In the genomic region with DNA sequence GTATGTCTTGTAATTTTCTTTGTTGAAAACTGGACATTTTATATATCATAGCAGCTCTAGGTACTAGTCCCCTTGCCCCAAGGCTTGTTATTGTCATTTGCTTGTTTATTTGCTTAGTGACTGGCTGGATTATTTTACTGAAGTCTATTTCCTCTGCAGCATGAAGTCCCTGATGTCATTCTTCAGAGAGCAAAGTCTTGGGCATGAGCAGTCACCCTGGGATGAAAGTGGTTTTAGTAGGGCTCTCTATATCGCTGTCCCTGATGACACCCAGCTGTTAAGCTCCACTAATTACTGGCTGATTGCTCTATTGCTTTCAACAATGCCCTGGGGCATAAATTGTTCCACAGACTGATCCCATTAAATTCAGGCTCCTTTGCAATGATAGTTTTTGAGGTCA, we compare ENCODE assay signal across 1 cellular context.
A peak's percentile ranks its signal among the peaks of the same experiment; 100 is the strongest.
TF ChIP-seq lines count a peak whose summit lies in the region.

No MANE protein-coding gene starts in this region.

TF ChIP-seq in HEK293, 187 proteins besides CTCF, POLR2A, EP300 and RAD21 (continued from another document):
- TF ChIP-seq, protein P1, sequence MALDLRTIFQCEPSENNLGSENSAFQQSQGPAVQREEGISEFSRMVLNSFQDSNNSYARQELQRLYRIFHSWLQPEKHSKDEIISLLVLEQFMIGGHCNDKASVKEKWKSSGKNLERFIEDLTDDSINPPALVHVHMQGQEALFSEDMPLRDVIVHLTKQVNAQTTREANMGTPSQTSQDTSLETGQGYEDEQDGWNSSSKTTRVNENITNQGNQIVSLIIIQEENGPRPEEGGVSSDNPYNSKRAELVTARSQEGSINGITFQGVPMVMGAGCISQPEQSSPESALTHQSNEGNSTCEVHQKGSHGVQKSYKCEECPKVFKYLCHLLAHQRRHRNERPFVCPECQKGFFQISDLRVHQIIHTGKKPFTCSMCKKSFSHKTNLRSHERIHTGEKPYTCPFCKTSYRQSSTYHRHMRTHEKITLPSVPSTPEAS (tag by site-specific recombination; IDR thresholded peaks at IDR 0.05), result no peak
- TF ChIP-seq MZF1 (tag by site-specific recombination; IDR thresholded peaks at IDR 0.05; ENCODE audit: borderline replicate concordance) (no peak), ZNF555 (tag by site-specific recombination; conservative IDR thresholded peaks at IDR 0.05) (no peak), ZNF184 (tag by site-specific recombination; IDR thresholded peaks at IDR 0.05) (no peak), ZNF600 (tag by site-specific recombination; IDR thresholded peaks at IDR 0.05) (no peak), ZNF664 (tag by site-specific recombination; IDR thresholded peaks at IDR 0.05) (no peak), MYNN (tag by site-specific recombination; IDR thresholded peaks at IDR 0.05; ENCODE audit: borderline replicate concordance) (no peak), ZNF10 (tag by site-specific recombination; IDR thresholded peaks at IDR 0.05) (no peak), ZBTB21 (tag by site-specific recombination; IDR thresholded peaks at IDR 0.05) (no peak), OVOL3 (tag by site-specific recombination; IDR thresholded peaks at IDR 0.05) (no peak), ZNF23 (tag by site-specific recombination; IDR thresholded peaks at IDR 0.05; ENCODE audit: borderline replicate concordance) (no peak), KLF8 (tag by site-specific recombination; IDR thresholded peaks at IDR 0.05) (no peak), ZNF843 (tag by site-specific recombination; IDR thresholded peaks at IDR 0.05) (no peak), ZNF121 (tag by site-specific recombination; IDR thresholded peaks at IDR 0.05) (no peak), OSR2 (tag by site-specific recombination; IDR thresholded peaks at IDR 0.05) (0 out of 2 replicates have a peak, but pooled peaks have one; percentile 34), SP7 (tag by site-specific recombination; IDR thresholded peaks at IDR 0.05) (peak; percentile 74), ZNF791 (tag by site-specific recombination; IDR thresholded peaks at IDR 0.05) (no peak)
- TF ChIP-seq, protein P2, sequence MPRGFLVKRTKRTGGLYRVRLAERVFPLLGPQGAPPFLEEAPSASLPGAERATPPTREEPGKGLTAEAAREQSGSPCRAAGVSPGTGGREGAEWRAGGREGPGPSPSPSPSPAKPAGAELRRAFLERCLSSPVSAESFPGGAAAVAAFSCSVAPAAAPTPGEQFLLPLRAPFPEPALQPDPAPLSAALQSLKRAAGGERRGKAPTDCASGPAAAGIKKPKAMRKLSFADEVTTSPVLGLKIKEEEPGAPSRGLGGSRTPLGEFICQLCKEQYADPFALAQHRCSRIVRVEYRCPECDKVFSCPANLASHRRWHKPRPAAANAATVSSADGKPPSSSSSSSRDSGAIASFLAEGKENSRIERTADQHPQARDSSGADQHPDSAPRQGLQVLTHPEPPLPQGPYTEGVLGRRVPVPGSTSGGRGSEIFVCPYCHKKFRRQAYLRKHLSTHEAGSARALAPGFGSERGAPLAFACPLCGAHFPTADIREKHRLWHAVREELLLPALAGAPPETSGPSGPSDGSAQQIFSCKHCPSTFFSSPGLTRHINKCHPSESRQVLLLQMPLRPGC (tag by site-specific recombination; IDR thresholded peaks at IDR 0.05), result peak; percentile 22; the same call in 1 of the 2 replicates
- TF ChIP-seq, protein P3, sequence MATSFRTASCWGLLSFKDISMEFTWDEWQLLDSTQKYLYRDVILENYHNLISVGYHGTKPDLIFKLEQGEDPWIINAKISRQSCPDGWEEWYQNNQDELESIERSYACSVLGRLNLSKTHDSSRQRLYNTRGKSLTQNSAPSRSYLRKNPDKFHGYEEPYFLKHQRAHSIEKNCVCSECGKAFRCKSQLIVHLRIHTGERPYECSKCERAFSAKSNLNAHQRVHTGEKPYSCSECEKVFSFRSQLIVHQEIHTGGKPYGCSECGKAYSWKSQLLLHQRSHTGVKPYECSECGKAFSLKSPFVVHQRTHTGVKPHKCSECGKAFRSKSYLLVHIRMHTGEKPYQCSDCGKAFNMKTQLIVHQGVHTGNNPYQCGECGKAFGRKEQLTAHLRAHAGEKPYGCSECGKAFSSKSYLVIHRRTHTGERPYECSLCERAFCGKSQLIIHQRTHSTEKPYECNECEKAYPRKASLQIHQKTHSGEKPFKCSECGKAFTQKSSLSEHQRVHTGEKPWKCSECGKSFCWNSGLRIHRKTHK (tag by site-specific recombination; IDR thresholded peaks at IDR 0.05), result no peak
- TF ChIP-seq, protein P4, sequence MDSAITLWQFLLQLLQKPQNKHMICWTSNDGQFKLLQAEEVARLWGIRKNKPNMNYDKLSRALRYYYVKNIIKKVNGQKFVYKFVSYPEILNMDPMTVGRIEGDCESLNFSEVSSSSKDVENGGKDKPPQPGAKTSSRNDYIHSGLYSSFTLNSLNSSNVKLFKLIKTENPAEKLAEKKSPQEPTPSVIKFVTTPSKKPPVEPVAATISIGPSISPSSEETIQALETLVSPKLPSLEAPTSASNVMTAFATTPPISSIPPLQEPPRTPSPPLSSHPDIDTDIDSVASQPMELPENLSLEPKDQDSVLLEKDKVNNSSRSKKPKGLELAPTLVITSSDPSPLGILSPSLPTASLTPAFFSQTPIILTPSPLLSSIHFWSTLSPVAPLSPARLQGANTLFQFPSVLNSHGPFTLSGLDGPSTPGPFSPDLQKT (IDR thresholded peaks at IDR 0.05; ENCODE audit: borderline replicate concordance, low read depth, low read length), result no peak
- TF ChIP-seq, protein P5, sequence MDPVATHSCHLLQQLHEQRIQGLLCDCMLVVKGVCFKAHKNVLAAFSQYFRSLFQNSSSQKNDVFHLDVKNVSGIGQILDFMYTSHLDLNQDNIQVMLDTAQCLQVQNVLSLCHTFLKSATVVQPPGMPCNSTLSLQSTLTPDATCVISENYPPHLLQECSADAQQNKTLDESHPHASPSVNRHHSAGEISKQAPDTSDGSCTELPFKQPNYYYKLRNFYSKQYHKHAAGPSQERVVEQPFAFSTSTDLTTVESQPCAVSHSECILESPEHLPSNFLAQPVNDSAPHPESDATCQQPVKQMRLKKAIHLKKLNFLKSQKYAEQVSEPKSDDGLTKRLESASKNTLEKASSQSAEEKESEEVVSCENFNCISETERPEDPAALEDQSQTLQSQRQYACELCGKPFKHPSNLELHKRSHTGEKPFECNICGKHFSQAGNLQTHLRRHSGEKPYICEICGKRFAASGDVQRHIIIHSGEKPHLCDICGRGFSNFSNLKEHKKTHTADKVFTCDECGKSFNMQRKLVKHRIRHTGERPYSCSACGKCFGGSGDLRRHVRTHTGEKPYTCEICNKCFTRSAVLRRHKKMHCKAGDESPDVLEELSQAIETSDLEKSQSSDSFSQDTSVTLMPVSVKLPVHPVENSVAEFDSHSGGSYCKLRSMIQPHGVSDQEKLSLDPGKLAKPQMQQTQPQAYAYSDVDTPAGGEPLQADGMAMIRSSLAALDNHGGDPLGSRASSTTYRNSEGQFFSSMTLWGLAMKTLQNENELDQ (tag by site-specific recombination; IDR thresholded peaks at IDR 0.05; ENCODE audit: low read depth), result no peak
- TF ChIP-seq, protein P6, sequence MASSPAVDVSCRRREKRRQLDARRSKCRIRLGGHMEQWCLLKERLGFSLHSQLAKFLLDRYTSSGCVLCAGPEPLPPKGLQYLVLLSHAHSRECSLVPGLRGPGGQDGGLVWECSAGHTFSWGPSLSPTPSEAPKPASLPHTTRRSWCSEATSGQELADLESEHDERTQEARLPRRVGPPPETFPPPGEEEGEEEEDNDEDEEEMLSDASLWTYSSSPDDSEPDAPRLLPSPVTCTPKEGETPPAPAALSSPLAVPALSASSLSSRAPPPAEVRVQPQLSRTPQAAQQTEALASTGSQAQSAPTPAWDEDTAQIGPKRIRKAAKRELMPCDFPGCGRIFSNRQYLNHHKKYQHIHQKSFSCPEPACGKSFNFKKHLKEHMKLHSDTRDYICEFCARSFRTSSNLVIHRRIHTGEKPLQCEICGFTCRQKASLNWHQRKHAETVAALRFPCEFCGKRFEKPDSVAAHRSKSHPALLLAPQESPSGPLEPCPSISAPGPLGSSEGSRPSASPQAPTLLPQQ (tag by site-specific recombination; IDR thresholded peaks at IDR 0.05), result no peak
- TF ChIP-seq, protein P7, sequence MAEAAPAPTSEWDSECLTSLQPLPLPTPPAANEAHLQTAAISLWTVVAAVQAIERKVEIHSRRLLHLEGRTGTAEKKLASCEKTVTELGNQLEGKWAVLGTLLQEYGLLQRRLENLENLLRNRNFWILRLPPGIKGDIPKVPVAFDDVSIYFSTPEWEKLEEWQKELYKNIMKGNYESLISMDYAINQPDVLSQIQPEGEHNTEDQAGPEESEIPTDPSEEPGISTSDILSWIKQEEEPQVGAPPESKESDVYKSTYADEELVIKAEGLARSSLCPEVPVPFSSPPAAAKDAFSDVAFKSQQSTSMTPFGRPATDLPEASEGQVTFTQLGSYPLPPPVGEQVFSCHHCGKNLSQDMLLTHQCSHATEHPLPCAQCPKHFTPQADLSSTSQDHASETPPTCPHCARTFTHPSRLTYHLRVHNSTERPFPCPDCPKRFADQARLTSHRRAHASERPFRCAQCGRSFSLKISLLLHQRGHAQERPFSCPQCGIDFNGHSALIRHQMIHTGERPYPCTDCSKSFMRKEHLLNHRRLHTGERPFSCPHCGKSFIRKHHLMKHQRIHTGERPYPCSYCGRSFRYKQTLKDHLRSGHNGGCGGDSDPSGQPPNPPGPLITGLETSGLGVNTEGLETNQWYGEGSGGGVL (tag by site-specific recombination; IDR thresholded peaks at IDR 0.05), result peak; percentile 26; the same call in 1 of the 2 replicates
- TF ChIP-seq, protein P8, sequence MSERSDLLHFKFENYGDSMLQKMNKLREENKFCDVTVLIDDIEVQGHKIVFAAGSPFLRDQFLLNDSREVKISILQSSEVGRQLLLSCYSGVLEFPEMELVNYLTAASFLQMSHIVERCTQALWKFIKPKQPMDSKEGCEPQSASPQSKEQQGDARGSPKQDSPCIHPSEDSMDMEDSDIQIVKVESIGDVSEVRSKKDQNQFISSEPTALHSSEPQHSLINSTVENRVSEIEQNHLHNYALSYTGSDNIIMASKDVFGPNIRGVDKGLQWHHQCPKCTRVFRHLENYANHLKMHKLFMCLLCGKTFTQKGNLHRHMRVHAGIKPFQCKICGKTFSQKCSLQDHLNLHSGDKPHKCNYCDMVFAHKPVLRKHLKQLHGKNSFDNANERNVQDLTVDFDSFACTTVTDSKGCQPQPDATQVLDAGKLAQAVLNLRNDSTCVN (tag by site-specific recombination; optimal IDR thresholded peaks at IDR 0.05), result no peak
- TF ChIP-seq, protein P9, sequence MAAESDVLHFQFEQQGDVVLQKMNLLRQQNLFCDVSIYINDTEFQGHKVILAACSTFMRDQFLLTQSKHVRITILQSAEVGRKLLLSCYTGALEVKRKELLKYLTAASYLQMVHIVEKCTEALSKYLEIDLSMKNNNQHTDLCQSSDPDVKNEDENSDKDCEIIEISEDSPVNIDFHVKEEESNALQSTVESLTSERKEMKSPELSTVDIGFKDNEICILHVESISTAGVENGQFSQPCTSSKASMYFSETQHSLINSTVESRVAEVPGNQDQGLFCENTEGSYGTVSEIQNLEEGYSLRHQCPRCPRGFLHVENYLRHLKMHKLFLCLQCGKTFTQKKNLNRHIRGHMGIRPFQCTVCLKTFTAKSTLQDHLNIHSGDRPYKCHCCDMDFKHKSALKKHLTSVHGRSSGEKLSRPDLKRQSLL (tag by site-specific recombination; IDR thresholded peaks at IDR 0.05), result no peak
